ENCODE assay signal across 6 cellular contexts in genomic region chr1:1058088-1058905, GRCh38. TPM values are rescaled to one million over a fixed set of nuclear protein-coding genes. Genes with fewer than 3 reads are reported as not detected.
DNase-seq lines count a peak whose midpoint lies in the region; ATAC-seq, FAIRE-seq and TF ChIP-seq lines count a peak whose summit lies in the region.

No MANE protein-coding gene starts in this region.

- no peak for TF ChIP-seq CTCF in RWPE1 (conservative IDR thresholded peaks at IDR 0.05; ENCODE audit: low read depth)

- ATAC-seq in left lobe of liver: peak; percentile 75

- POLR2A ChIA-PET in RWPE1 (lab: Yijun Ruan, JAX; ENCODE audit: low non-redundant PET): no interaction called here

- H3K36me3 ChIP-seq in effector memory CD4-positive, alpha-beta T cell (ENCODE audit: control insufficient read depth, insufficient read depth, low read length): no peaks in the 10 kb centered on the region

- no peak for FAIRE-seq in RCC 7860 (lab: Jason Lieb, UNC)

- CTCF ChIA-PET in RWPE1 (lab: Yijun Ruan, JAX): interaction anchor here (0.6 to 1.3 kb wide), 11 partner anchors 18 to 154 kb away, joined by 3 to 6 read pairs (median 4); no protein-coding TSS in a partner anchor

- H3K4me3 ChIP-seq in effector memory CD4-positive, alpha-beta T cell (ENCODE audit: insufficient read depth, low read depth, low read length, poor library complexity, severe bottlenecking): no peak overlapping the region

- H3K27ac ChIP-seq in RWPE1: no peak overlapping the region
- H3K27ac ChIP-seq in effector memory CD4-positive, alpha-beta T cell (ENCODE audit: insufficient read depth, low read length, poor library complexity, severe bottlenecking): no peak overlapping the region

- peaks cover 22% of the 10 kb centered on the region for H3K4me1 ChIP-seq in effector memory CD4-positive, alpha-beta T cell (ENCODE audit: control insufficient read depth, insufficient read depth, low read length, poor library complexity, severe bottlenecking)

- no peaks in the 10 kb centered on the region for H3K9me3 ChIP-seq in effector memory CD4-positive, alpha-beta T cell (ENCODE audit: control insufficient read depth, low read length)

- DNase-seq in DMS53 (lab: John Stamatoyannopoulos, UW) (peak; percentile 74), RCC 7860 (ENCODE audit: low spot score) (peak; percentile 20), left lobe of liver (ENCODE audit: low spot score) (peak; percentile 71), RWPE1 (ENCODE audit: low spot score) (no peak), NOMO-1 (lab: John Stamatoyannopoulos, UW; ENCODE audit: unreplicated experiment in 2 of 2) (no peak)
- DNase-seq in effector memory CD4-positive, alpha-beta T cell: no peak

- peaks cover 53% of the 10 kb centered on the region for H3K27me3 ChIP-seq in effector memory CD4-positive, alpha-beta T cell (replicated peaks; ENCODE audit: control insufficient read depth, insufficient read depth, low read length, poor library complexity, severe bottlenecking)

RNA-seq across cellular contexts. Expression of gene RNF223, which starts 15.8 kb away (rescaled TPM):
- total RNA-seq in left lobe of liver: not detected

RNA-seq across cellular contexts. Expression of gene AGRN, which starts 38.4 kb away (rescaled TPM):
- 39.3 TPM for total RNA-seq in left lobe of liver

RNA-seq across cellular contexts. Expression of gene ISG15, which starts 45.0 kb away (rescaled TPM):
- 26.3 TPM for total RNA-seq in left lobe of liver

RNA-seq across cellular contexts. Expression of gene C1orf159, which starts 57.6 kb away (rescaled TPM):
- 8.4 TPM for total RNA-seq in left lobe of liver

RNA-seq across cellular contexts. Expression of gene HES4, which starts 58.4 kb away (rescaled TPM):
- total RNA-seq in left lobe of liver: 3.9 TPM

Comparison
In these comparisons a context has a peak if more than half of its experiments do, and no peak if none do; other contexts are left out.
1. DNase-seq: peak in DMS53 (single experiment), RCC 7860 (single experiment) and left lobe of liver (single experiment); none in RWPE1 (single experiment), NOMO-1 (0 of 2) and effector memory CD4-positive, alpha-beta T cell (0 of 3).